16 cellular contexts compared by ENCODE assay signal in genomic region chr19:35528218-35529038, GRCh38. TPM values are rescaled to one million over a fixed set of nuclear protein-coding genes. Genes with fewer than 3 reads are reported as not detected.
DNase-seq lines count a peak whose midpoint lies in the region; ATAC-seq and TF ChIP-seq lines count a peak whose summit lies in the region.
"Had no signal": no experiment of that assay in that cellular context is flagged by ENCODE, and none has a peak within 500 bp of the region (broad histone marks: within the 10 kb centered on the region; RNA-seq: fewer than 3 reads in every experiment).

A gene with protein sequence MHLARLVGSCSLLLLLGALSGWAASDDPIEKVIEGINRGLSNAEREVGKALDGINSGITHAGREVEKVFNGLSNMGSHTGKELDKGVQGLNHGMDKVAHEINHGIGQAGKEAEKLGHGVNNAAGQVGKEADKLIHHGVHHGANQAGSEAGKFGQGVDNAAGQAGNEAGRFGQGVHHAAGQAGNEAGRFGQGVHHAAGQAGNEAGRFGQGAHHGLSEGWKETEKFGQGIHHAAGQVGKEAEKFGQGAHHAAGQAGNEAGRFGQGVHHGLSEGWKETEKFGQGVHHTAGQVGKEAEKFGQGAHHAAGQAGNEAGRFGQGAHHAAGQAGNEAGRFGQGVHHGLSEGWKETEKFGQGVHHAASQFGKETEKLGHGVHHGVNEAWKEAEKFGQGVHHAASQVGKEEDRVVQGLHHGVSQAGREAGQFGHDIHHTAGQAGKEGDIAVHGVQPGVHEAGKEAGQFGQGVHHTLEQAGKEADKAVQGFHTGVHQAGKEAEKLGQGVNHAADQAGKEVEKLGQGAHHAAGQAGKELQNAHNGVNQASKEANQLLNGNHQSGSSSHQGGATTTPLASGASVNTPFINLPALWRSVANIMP (minus strand): TSS chr19:35528311. CDS start chr19:35528281, 30 bp downstream.

- H3K4me1 Mint-ChIP-seq in neural progenitor cell, result peaks cover 12% of the 10 kb centered on the region

- H3K9me3 Mint-ChIP-seq in neural progenitor cell, result no peaks in the 10 kb centered on the region
- H3K9me3 Mint-ChIP-seq: CD8-positive, alpha-beta T cell had no signal

- ATAC-seq in IMR-90 (ENCODE audit: low read depth) (peak; percentile 78), GM21825 (IDR thresholded peaks at IDR 0.05; ENCODE audit: unreplicated experiment) (no peak), HG02678 (IDR thresholded peaks at IDR 0.05; ENCODE audit: unreplicated experiment) (no peak)
- ATAC-seq: CD8-positive, alpha-beta T cell; pancreas had no signal

- peaks cover 13% of the 10 kb centered on the region for H3K9me1 ChIP-seq in IMR-90 (ENCODE audit: insufficient read depth, low read length)

- H3K23ac ChIP-seq in IMR-90 (ENCODE audit: low read depth, low read length), result 0 out of 2 replicates have a peak within 1 kb of the TSS, but pooled peaks have one; percentile 42

- DNase-seq in AG10803 (ENCODE audit: low read depth), result peak; percentile 80
- peak; percentile 84 for DNase-seq in IMR-90
- DNase-seq in epithelial cell of prostate (ENCODE audit: low read depth, low spot score), result peak; percentile 59
- DNase-seq in neural progenitor cell (ENCODE audit: low spot score), result no peak
- DNase-seq in central memory CD4-positive, alpha-beta T cell, result no peak
- no peak for DNase-seq in SJCRH30
- DNase-seq: CD8-positive, alpha-beta T cell; effector memory CD4-positive, alpha-beta T cell; NCI-H187 treated with DMSO at 0.1 percent for 48 hours; NCI-H526; pancreas; T-helper 9 cell had no signal

- peaks cover 3% of the 10 kb centered on the region for H3K27me3 Mint-ChIP-seq in neural progenitor cell (ENCODE audit: insufficient read depth, low read depth)

- dilution Hi-C loops in IMR-90 (cut with HindIII; ENCODE audit: low sequenced_read_pairs, unreplicated experiment), result no loop called here

- H3K9me3 ChIP-seq in IMR-90 (ENCODE audit: control insufficient read depth, insufficient read depth, low read length) (no peaks in the 10 kb centered on the region), neural progenitor cell (ENCODE audit: low read depth) (no peaks in the 10 kb centered on the region), SJCRH30 (replicated peaks) (no peaks in the 10 kb centered on the region)
- H3K9me3 ChIP-seq: pancreas had no signal

- no peak within 1 kb of the TSS for H4K5ac ChIP-seq in IMR-90 (ENCODE audit: low read depth, low read length)

- in situ Hi-C loops in IMR-90 (cut with MboI; ENCODE audit: low sequenced_read_pairs), result no loop called here

- no CpG with 5 or more reads among the region's 11 CpGs for WGBS in IMR-90 (ENCODE audit: extremely low coverage in 2 of 2, insufficient read length in 1 of 2), 2 experiments

- POLR2A ChIA-PET in IMR-90 (lab: Charles Lee; ENCODE audit: unreplicated experiment), result no interaction called here

- H3K9ac ChIP-seq in IMR-90 (ENCODE audit: low read depth, low read length) (no peak within 1 kb of the TSS), neural progenitor cell (no peak within 1 kb of the TSS)

- H2BK20ac ChIP-seq in IMR-90 (ENCODE audit: low read depth, low read length), result peak within 1 kb of the TSS; percentile 35; the same call in 1 of the 2 replicates

- H3K14ac ChIP-seq in IMR-90 (replicated peaks; ENCODE audit: low read depth, low read length), result 0 out of 2 replicates have a peak within 1 kb of the TSS, but pooled peaks have one; percentile 10

- H2AK5ac ChIP-seq in IMR-90 (ENCODE audit: low read depth, low read length), result peak within 1 kb of the TSS; percentile 68; the same call in 1 of the 2 replicates

- H3K4me3 ChIP-seq in AG10803 (ENCODE audit: low read length) (no peak within 1 kb of the TSS), IMR-90 (ENCODE audit: insufficient read depth, low read depth, low read length) (no peak within 1 kb of the TSS), neural progenitor cell (no peak within 1 kb of the TSS), SJCRH30 (no peak within 1 kb of the TSS)
- H3K4me3 ChIP-seq: pancreas had no signal

- H2BK15ac ChIP-seq in IMR-90 (ENCODE audit: low read depth, low read length), result 0 out of 3 replicates have a peak within 1 kb of the TSS, but pooled peaks have one; percentile 17

- H3K36me3 Mint-ChIP-seq in neural progenitor cell, result no peaks in the 10 kb centered on the region
- H3K36me3 Mint-ChIP-seq: CD8-positive, alpha-beta T cell had no signal

- H3K4me3 Mint-ChIP-seq in neural progenitor cell, result peak within 1 kb of the TSS; percentile 39
- H3K4me3 Mint-ChIP-seq: CD8-positive, alpha-beta T cell had no signal

- H2BK5ac ChIP-seq in IMR-90 (ENCODE audit: low read depth, low read length, poor library complexity, severe bottlenecking), result peak within 1 kb of the TSS; percentile 47

- H3K79me1 ChIP-seq in IMR-90 (ENCODE audit: low read depth in 1 of 2, low read length in 2 of 2), result no peaks in the 10 kb centered on the region

- TF ChIP-seq CTCF in AG10803 (conservative IDR thresholded peaks at IDR 0.05; ENCODE audit: low read length) (no peak), IMR-90 (conservative IDR thresholded peaks at IDR 0.05; ENCODE audit: low read depth, low read length) (no peak), neural progenitor cell (IDR thresholded peaks at IDR 0.05) (no peak)

- intact Hi-C loops in IMR-90 (cut with micrococcal nuclease), result no loop called here

- CTCF ChIA-PET in IMR-90 (lab: Yijun Ruan, JAX), result no interaction called here

- H3K4me1 ChIP-seq in IMR-90 (ENCODE audit: control insufficient read depth, insufficient read depth, low read length), result peaks cover 6% of the 10 kb centered on the region
- H3K4me1 ChIP-seq in neural progenitor cell, result peaks cover 23% of the 10 kb centered on the region
- no peaks in the 10 kb centered on the region for H3K4me1 ChIP-seq in SJCRH30
- H3K4me1 ChIP-seq: pancreas had no signal

- H3F3A ChIP-seq in neural progenitor cell (ENCODE audit: low read depth), result peaks cover 9% of the 10 kb centered on the region

- H2AFZ ChIP-seq in IMR-90 (replicated peaks; ENCODE audit: low read length, poor library complexity) (peak within 1 kb of the TSS; percentile 75), neural progenitor cell (replicated peaks) (no peak within 1 kb of the TSS)

- H3K4me2 ChIP-seq in IMR-90 (ENCODE audit: low read depth, low read length), result no peak within 1 kb of the TSS
- no peak within 1 kb of the TSS for H3K4me2 ChIP-seq in neural progenitor cell

- H4K20me1 ChIP-seq in IMR-90 (ENCODE audit: insufficient read depth, low read length) (no peaks in the 10 kb centered on the region), neural progenitor cell (ENCODE audit: low read depth) (no peaks in the 10 kb centered on the region)

- TF ChIP-seq RAD21 in IMR-90 (IDR thresholded peaks at IDR 0.05; ENCODE audit: low read length), result no peak

- no peak for TF ChIP-seq POLR2A in IMR-90 (IDR thresholded peaks at IDR 0.05; ENCODE audit: low read depth, low read length)

- H3K27me3 ChIP-seq in IMR-90 (ENCODE audit: control insufficient read depth, insufficient read depth, low read length) (peaks cover 12% of the 10 kb centered on the region), neural progenitor cell (no peaks in the 10 kb centered on the region), SJCRH30 (peaks cover 41% of the 10 kb centered on the region)

- no peak within 1 kb of the TSS for H3K56ac ChIP-seq in IMR-90 (ENCODE audit: extremely low read depth, insufficient read depth, low read length)

- peak within 1 kb of the TSS; percentile 47 for H3K27ac Mint-ChIP-seq in neural progenitor cell
- H3K27ac Mint-ChIP-seq: CD8-positive, alpha-beta T cell had no signal

- peak within 1 kb of the TSS; percentile 60 for H2BK120ac ChIP-seq in IMR-90 (ENCODE audit: low read depth, low read length)

- H4K91ac ChIP-seq in IMR-90 (ENCODE audit: insufficient read depth, low read depth, low read length), result peak within 1 kb of the TSS; percentile 24; the same call in 1 of the 2 replicates

- no TSS peak for BruUV-seq in IMR-90 (replicated peaks; lab: Mats Ljungman, UMichigan)

- H3K36me3 ChIP-seq in IMR-90 (ENCODE audit: control insufficient read depth, insufficient read depth, low read length) (no peaks in the 10 kb centered on the region), neural progenitor cell (no peaks in the 10 kb centered on the region), SJCRH30 (no peaks in the 10 kb centered on the region)
- H3K36me3 ChIP-seq: pancreas had no signal

- peak within 1 kb of the TSS; percentile 89 for H2AK9ac ChIP-seq in IMR-90 (replicated peaks; ENCODE audit: low read depth, low read length, poor library complexity)

- H3K18ac ChIP-seq in IMR-90 (ENCODE audit: low read depth, low read length), result no peak within 1 kb of the TSS

- H4K8ac ChIP-seq in IMR-90 (ENCODE audit: low read depth in 2 of 2, low read length in 2 of 2), result 0 out of 4 replicates have a peak within 1 kb of the TSS, but pooled peaks of 1 of the 2 experiments have one; percentile 1

- no peaks in the 10 kb centered on the region for H3K79me2 ChIP-seq in neural progenitor cell (ENCODE audit: low read depth)

- H3K4ac ChIP-seq in IMR-90 (ENCODE audit: low read depth, low read length), result peak within 1 kb of the TSS; percentile 65

- H3K27ac ChIP-seq in IMR-90 (ENCODE audit: insufficient read depth, low read length) (no peak within 1 kb of the TSS), epithelial cell of prostate (peak within 1 kb of the TSS; percentile 35), neural progenitor cell (no peak within 1 kb of the TSS), SJCRH30 (no peak within 1 kb of the TSS)
- H3K27ac ChIP-seq: pancreas had no signal

TF ChIP-seq in IMR-90, 13 proteins besides CTCF, POLR2A, EP300 and RAD21:
- TF ChIP-seq MAZ (IDR thresholded peaks at IDR 0.05; ENCODE audit: borderline replicate concordance, low read depth, low read length), result peak; percentile 47; the same call in 1 of the 2 replicates
- TF ChIP-seq FOS (IDR thresholded peaks at IDR 0.05; ENCODE audit: low read depth, low read length), result peak; percentile 68
- TF ChIP-seq MXI1 (IDR thresholded peaks at IDR 0.05; ENCODE audit: borderline replicate concordance, low read depth, low read length), result no peak
- peak; percentile 97 for TF ChIP-seq CEBPB (IDR thresholded peaks at IDR 0.05; ENCODE audit: low read depth, low read length)
TF ChIP-seq in IMR-90: peak in this region for 3.

RNA-seq across cellular contexts. Expression of the gene that starts here (rescaled TPM):
- total RNA-seq in IMR-90 (2012; rRNA removed) (0.56 and 0.72 TPM in 2 replicates), neural progenitor cell (ENCODE audit: low replicate concordance) (not detected in 2 replicates)
- 6.4 and 6.9 TPM in 2 replicates for polyA plus RNA-seq in IMR-90 (2012; rRNA removed)
- 5.1 and 5.4 TPM in 2 replicates for polyA plus RNA-seq in IMR-90 (2012; cell fraction: cytosol; rRNA removed)
- 1.8 and 3.5 TPM in 2 replicates for polyA plus RNA-seq in IMR-90 (2012; cell fraction: nucleus; rRNA removed; ENCODE audit: low replicate concordance)
- total RNA-seq in SJCRH30 (2014; rRNA removed; shearing (Covaris generic)), result not detected in 2 replicates
- total RNA-seq: CD8-positive, alpha-beta T cell; mesenteric fat pad; pancreas; urinary bladder had no signal

Comparison
In these comparisons a context has a peak if more than half of its experiments do, and no peak if none do; other contexts are left out.
1. DNase-seq: peak in AG10803 (single experiment), IMR-90 (single experiment) and epithelial cell of prostate (single experiment); none in neural progenitor cell (single experiment), central memory CD4-positive, alpha-beta T cell (single experiment) and SJCRH30 (0 of 2).